2 cellular contexts compared by ENCODE assay signal in genomic region chr15:38378162-38378560, GRCh38.
TF ChIP-seq lines count a peak whose summit lies in the region.

No MANE protein-coding gene starts in this region.

TF ChIP-seq in GM23338, 12 proteins besides CTCF, POLR2A, EP300 and RAD21 (continued from another document):
- no peak for TF ChIP-seq ZNF462 (CRISPR knock-in tag; IDR thresholded peaks at IDR 0.05)
- TF ChIP-seq STAT1 (IDR thresholded peaks at IDR 0.05; ENCODE audit: unreplicated experiment) = no peak
- no peak for TF ChIP-seq ZNF114 (CRISPR knock-in tag; IDR thresholded peaks at IDR 0.05)
- TF ChIP-seq NANOG (IDR thresholded peaks at IDR 0.05; ENCODE audit: borderline replicate concordance) = no peak
- no peak for TF ChIP-seq CREB1 (CRISPR knock-in tag; IDR thresholded peaks at IDR 0.05; ENCODE audit: low read depth)
- TF ChIP-seq ETS1 (IDR thresholded peaks at IDR 0.05) = no peak
- no peak for TF ChIP-seq EZH2phosphoT487 (IDR thresholded peaks at IDR 0.05; ENCODE audit: unreplicated experiment)
- TF ChIP-seq JUNB (IDR thresholded peaks at IDR 0.05; ENCODE audit: unreplicated experiment) = no peak

TF ChIP-seq in WTC11, 78 proteins besides CTCF, POLR2A, EP300 and RAD21 (continued from another document):
- TF ChIP-seq IRF1 (CRISPR knock-in tag; IDR thresholded peaks at IDR 0.05) (no peak), GABPB1 (CRISPR knock-in tag; IDR thresholded peaks at IDR 0.05) (no peak), ATF3 (CRISPR knock-in tag; conservative IDR thresholded peaks at IDR 0.05) (no peak), ZNF317 (CRISPR knock-in tag; IDR thresholded peaks at IDR 0.05; ENCODE audit: borderline replicate concordance, low read depth) (no peak)
